8 cellular contexts compared by ENCODE assay signal in genomic region chr2:207625014-207625755, GRCh38. TPM values are rescaled to one million over a fixed set of nuclear protein-coding genes. Genes with fewer than 3 reads are reported as not detected.
DNase-seq lines count a peak whose midpoint lies in the region; ATAC-seq lines count a peak whose summit lies in the region.

Gene METTL21A, minus strand, starts transcription at chr2:207625394. Its CDS starts 1,019 bp downstream, at chr2:207624375.

- ATAC-seq in HG03025 (IDR thresholded peaks at IDR 0.05; ENCODE audit: low FRiP score, unreplicated experiment) (peak; percentile 63), sciatic nerve (peak; percentile 89)

- peak; percentile 49 to 77 for DNase-seq in NCI-H187 (lab: John Stamatoyannopoulos, UW)
- no peak for DNase-seq in NCI-H187 treated with DMSO at 0.1 percent for 48 hours (lab: John Stamatoyannopoulos, UW)
- DNase-seq in NCI-H2081 treated with DMSO at 0.1 percent for 48 hours (lab: John Stamatoyannopoulos, UW) = peak; percentile 66
- peak; percentile 75 for DNase-seq in T1000 (lab: John Stamatoyannopoulos, UW)
- peak; percentile 94 for DNase-seq in astrocyte of the hippocampus (ENCODE audit: low read depth, low spot score)
- peak; percentile 42 to 94 (median 84) for DNase-seq in hypothalamus (lab: John Stamatoyannopoulos, UW)
- DNase-seq in sciatic nerve (ENCODE audit: low spot score) = peak; percentile 92

- intact Hi-C loops in sciatic nerve (cut with DNase I) = loop anchor here (10.0 kb wide), 1 partner anchor 90 kb away; the partner anchor contains the start of gene CCNYL1

RNA-seq across cellular contexts. Expression of gene METTL21A, which starts in this region (rescaled TPM):
- total RNA-seq in sciatic nerve = 13.7 TPM
